In the genomic region with DNA sequence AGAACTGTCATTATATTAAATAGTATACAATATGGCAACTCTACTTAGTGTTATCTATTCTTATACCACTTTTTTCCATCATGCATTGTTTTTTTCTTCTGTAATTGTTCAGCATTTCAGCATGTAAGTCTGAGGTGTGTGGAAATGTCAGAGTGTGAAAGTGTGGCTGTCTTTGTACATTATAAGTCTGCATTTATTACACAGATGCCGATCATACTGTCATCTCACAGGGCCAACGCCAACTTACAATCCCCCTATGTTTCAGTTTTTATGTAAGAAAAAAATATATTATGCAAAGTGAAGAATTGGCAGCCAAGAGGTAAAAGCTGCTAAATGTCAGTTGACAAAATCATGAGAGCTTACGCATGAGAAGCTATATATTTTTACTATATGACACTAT, we compare ENCODE assay signal across 26 cellular contexts.
"Had no signal": no experiment of that assay in that cellular context is flagged by ENCODE, and none has a peak within 500 bp of the region (broad histone marks: within the 10 kb centered on the region; RNA-seq: fewer than 3 reads in every experiment).

No MANE protein-coding gene starts in this region.

- H3K36me3 ChIP-seq: stomach, suprapubic skin, thoracic aorta, thyroid gland, tibial artery, tibial nerve, transverse colon, upper lobe of left lung, upper lobe of right lung, uterus, vagina had no signal

- DNase-seq: stimulated activated CD4-positive, alpha-beta T cell treated with anti-CD3 and anti-CD28 coated beads, Interleukin-2, amount 100 ng/mL, for 48 hours; stimulated activated CD4-positive, alpha-beta T cell treated with anti-CD3 and anti-CD28 coated beads, Interleukin-4, amount 100 ng/mL, for 1 hour; stimulated activated CD4-positive, alpha-beta T cell treated with anti-CD3 and anti-CD28 coated beads, Interleukin-4, amount 100 ng/mL, for 24 hours; stimulated activated CD4-positive, alpha-beta T cell treated with anti-CD3 and anti-CD28 coated beads, Interleukin-4, amount 100 ng/mL, for 4 hours; stimulated activated CD8-positive, alpha-beta memory T cell treated with anti-CD3 and anti-CD28 coated beads, Interleukin-4, amount 100 ng/mL, for 48 hours; stimulated activated naive B cell treated with anti-CD40 and anti-IgM and Interleukin-4, amounts not matched to agents 10 μg/mL and 1 μg/mL and 100 μg/mL, for 72 hours; stimulated activated naive CD4-positive, alpha-beta T cell; stimulated activated naive CD4-positive, alpha-beta T cell treated with Interleukin-2 at 50 U/mL for 16 hours; stimulated activated naive CD8-positive, alpha-beta T cell treated with anti-CD3 and anti-CD28 coated beads, Interleukin-15, amount 100 ng/mL, for 72 hours; stimulated activated naive CD8-positive, alpha-beta T cell treated with anti-CD3 and anti-CD28 coated beads, Interleukin-15, Interleukin-2, amounts not matched to agents 100 U/mL and 50 U/mL, for 24 hours; stomach; substantia nigra; testis; thyroid gland; tibial artery; transverse colon; trophoblast cell; upper lobe of left lung; upper lobe of right lung; uterus had no signal

- H3K4me1 ChIP-seq: stomach, suprapubic skin, testis, thyroid gland, tibial artery, tibial nerve, transverse colon, upper lobe of left lung, upper lobe of right lung, uterus, vagina had no signal

- H3K9me3 ChIP-seq: stomach, suprapubic skin, testis, thoracic aorta, thyroid gland, tibial artery, transverse colon, upper lobe of left lung, upper lobe of right lung, uterus, vagina had no signal

- H3K27me3 ChIP-seq: stomach, suprapubic skin, testis, thyroid gland, tibial artery, tibial nerve, transverse colon, upper lobe of left lung, upper lobe of right lung, uterus, vagina had no signal

- H3K4me3 ChIP-seq: stomach, suprapubic skin, testis, thoracic aorta, thyroid gland, tibial artery, tibial nerve, transverse colon, upper lobe of left lung, upper lobe of right lung, uterus, vagina had no signal

- H3K27ac ChIP-seq: stomach, suprapubic skin, testis, thoracic aorta, thyroid gland, tibial artery, tibial nerve, transverse colon, upper lobe of left lung, upper lobe of right lung, uterus, vagina had no signal

- ATAC-seq: stimulated activated effector memory CD8-positive, alpha-beta T cell treated with anti-CD3 and anti-CD28 coated beads, Interleukin-12 subunit alpha, Interleukin-12 subunit beta, amount 100 ng/mL, for 72 hours; stimulated activated memory B cell treated with anti-CD40 and anti-IgM and Interleukin-4, amounts not matched to agents 10 μg/mL and 1 μg/mL and 100 μg/mL, for 72 hours; stimulated activated naive B cell treated with anti-CD40 and anti-IgM and Interleukin-4, amounts not matched to agents 10 μg/mL and 1 μg/mL and 100 μg/mL, for 72 hours; stimulated activated naive CD8-positive, alpha-beta T cell treated with anti-CD3 and anti-CD28 coated beads, Interleukin-15, amount 100 ng/mL, for 72 hours; stimulated activated naive CD8-positive, alpha-beta T cell treated with anti-CD3 and anti-CD28 coated beads, Interleukin-15, Interleukin-2, amounts not matched to agents 100 U/mL and 50 U/mL, for 24 hours; upper lobe of right lung had no signal
